In the genomic region with DNA sequence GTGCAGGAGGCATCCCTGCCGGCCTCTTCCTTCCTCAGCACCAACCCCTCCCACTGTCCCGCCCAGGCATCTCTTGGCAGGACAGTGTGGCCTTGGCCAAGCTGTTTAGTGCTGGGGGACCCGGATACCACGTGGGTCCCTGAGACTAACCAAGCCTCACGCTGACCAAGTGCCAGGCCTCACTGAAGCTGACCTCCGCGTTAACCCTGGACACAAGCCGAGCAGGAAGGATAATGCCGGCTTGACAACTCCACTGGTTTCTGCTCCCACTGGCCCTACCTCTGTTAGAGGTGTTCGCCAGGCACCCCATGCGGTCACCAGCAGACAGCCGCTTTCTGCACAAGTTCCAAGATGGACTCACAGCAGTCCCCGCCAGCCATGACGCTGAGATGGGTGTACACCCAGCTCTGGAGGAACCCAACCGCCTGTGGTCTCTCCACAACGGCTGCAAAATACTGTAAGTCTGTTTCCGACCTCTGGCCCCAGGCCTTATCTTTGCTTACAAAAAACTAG, we compare ENCODE assay signal across 25 cellular contexts. TPM values are rescaled to one million over a fixed set of nuclear protein-coding genes. Genes with fewer than 3 reads are reported as not detected.
DNase-seq lines count a peak whose midpoint lies in the region; ATAC-seq and TF ChIP-seq lines count a peak whose summit lies in the region.
"Had no signal": no experiment of that assay in that cellular context is flagged by ENCODE, and none has a peak within 500 bp of the region (broad histone marks: within the 10 kb centered on the region; RNA-seq: fewer than 3 reads in every experiment).

No MANE protein-coding gene starts in this region.

- no peak overlapping the region for H3K4ac ChIP-seq in neuronal stem cell (ENCODE audit: low read length)

- H3K36me3 ChIP-seq in heart left ventricle (no peaks in the 10 kb centered on the region), left ventricle myocardium inferior (no peaks in the 10 kb centered on the region), neuronal stem cell (replicated peaks in 1 of 2; ENCODE audit: control insufficient read depth in 2 of 2, insufficient read depth in 2 of 2, low read length in 2 of 2) (peaks cover 18 to 37% of the 10 kb centered on the region in 2 donors)

- intact Hi-C loops in heart left ventricle (cut with DNase I) (no loop called here), left ventricle myocardium inferior (cut with micrococcal nuclease) (no loop called here), left ventricle myocardium superior (cut with micrococcal nuclease) (no loop called here)

- no peak overlapping the region for H4K91ac ChIP-seq in neuronal stem cell (ENCODE audit: low read depth, low read length, poor library complexity)

- H2BK5ac ChIP-seq in neuronal stem cell (ENCODE audit: low read length): peak overlapping the region; percentile 0

- H3K79me1 ChIP-seq in neuronal stem cell (ENCODE audit: low read depth, low read length): peaks cover 6% of the 10 kb centered on the region

- H3K14ac ChIP-seq in neuronal stem cell (ENCODE audit: low read length): no peak overlapping the region

- H3K4me1 ChIP-seq in heart left ventricle: no peaks in the 10 kb centered on the region
- no peaks in the 10 kb centered on the region for H3K4me1 ChIP-seq in left ventricle myocardium inferior
- no peaks in the 10 kb centered on the region for H3K4me1 ChIP-seq in neuronal stem cell (ENCODE audit: control insufficient read depth in 2 of 2, insufficient read depth in 1 of 2, low read depth in 1 of 2, low read length in 2 of 2)
- H3K4me1 ChIP-seq: stomach had no signal

- no peak overlapping the region for H2BK12ac ChIP-seq in neuronal stem cell (ENCODE audit: low read length)

- H3K4me3 ChIP-seq in heart left ventricle: no peak overlapping the region
- no peak overlapping the region for H3K4me3 ChIP-seq in left ventricle myocardium inferior
- no peak overlapping the region for H3K4me3 ChIP-seq in neuronal stem cell (ENCODE audit: low read length in 2 of 2)
- H3K4me3 ChIP-seq: stomach had no signal

- no peak overlapping the region for H3K27ac ChIP-seq in heart left ventricle
- H3K27ac ChIP-seq in left ventricle myocardium inferior (replicated peaks): no peak overlapping the region
- no peak overlapping the region for H3K27ac ChIP-seq in neuronal stem cell (replicated peaks; ENCODE audit: low read length)
- H3K27ac ChIP-seq: stomach had no signal

- H3K4me2 ChIP-seq in neuronal stem cell (ENCODE audit: insufficient read depth, low read length, poor library complexity, severe bottlenecking): no peak overlapping the region

- DNase-seq in heart left ventricle (no peak), left ventricle myocardium inferior (no peak), left ventricle myocardium superior (no peak), neuronal stem cell (ENCODE audit: low spot score) (no peak), NCI-H345 (lab: John Stamatoyannopoulos, UW) (no peak), kidney glomerular epithelial cell (lab: John Stamatoyannopoulos, UW) (no peak), NCI-H345 treated with DMSO at 0.1 percent for 48 hours (lab: John Stamatoyannopoulos, UW; ENCODE audit: unreplicated experiment) (no peak)
- DNase-seq: activated CD4-positive, alpha-beta T cell treated with anti-CD3 and anti-CD28 coated beads for 4 hours; activated naive CD4-positive, alpha-beta T cell treated with anti-CD3 and anti-CD28 coated beads, Interleukin-2, amount 10 ng/mL, durations not matched to agents 7 days and 5 days; activated T-cell treated with anti-CD3 and anti-CD28 coated beads, Interleukin-2, amount 50 U/mL, for 48 hours; caudate nucleus; dermis blood vessel endothelial cell; H7; KG1; NCI-H187; NCI-H2227 treated with DMSO at 0.1 percent for 48 hours; occipital lobe; retina; SHP77; stomach; T-cell; trophoblast cell had no signal

- no peak for TF ChIP-seq POLR2A in heart left ventricle (IDR thresholded peaks at IDR 0.05)
- TF ChIP-seq POLR2A in GM18505 (IDR thresholded peaks at IDR 0.05; ENCODE audit: borderline replicate concordance, extremely low read depth, insufficient read depth, insufficient read length): no peak

- H3K9me3 ChIP-seq in heart left ventricle: no peaks in the 10 kb centered on the region
- no peaks in the 10 kb centered on the region for H3K9me3 ChIP-seq in left ventricle myocardium inferior (replicated peaks)
- H3K9me3 ChIP-seq in neuronal stem cell (replicated peaks in 1 of 2; ENCODE audit: control insufficient read depth in 2 of 2, insufficient read depth in 1 of 2, low read depth in 1 of 2, low read length in 2 of 2): peaks cover 5 to 6% of the 10 kb centered on the region in 2 donors
- H3K9me3 ChIP-seq: stomach had no signal

- TF ChIP-seq CTCF in heart left ventricle (IDR thresholded peaks at IDR 0.05) (no peak), left ventricle myocardium inferior (IDR thresholded peaks at IDR 0.05; ENCODE audit: borderline replicate concordance) (no peak)

- 69 to 82% (median 77%) methylated on average over 13 to 17 of the region's 17 CpGs for WGBS in heart left ventricle, 4 donors
- no CpG with 5 or more reads among the region's 17 CpGs for WGBS in neuronal stem cell (ENCODE audit: extremely low coverage in 2 of 2, insufficient read length in 2 of 2, insufficient replicate concordance in 1 of 2), 2 donors

- H2AFZ ChIP-seq in neuronal stem cell (ENCODE audit: low read length): no peak overlapping the region

- peak overlapping the region; percentile 7 for H3K18ac ChIP-seq in neuronal stem cell (ENCODE audit: low read length)

- H4K8ac ChIP-seq in neuronal stem cell (ENCODE audit: low read depth, low read length): peak overlapping the region; percentile 52

- H3K9ac ChIP-seq in neuronal stem cell (ENCODE audit: low read depth, low read length, poor library complexity): no peak overlapping the region

- ATAC-seq in heart left ventricle (peak; percentile 42 to 87 (median 63)), left ventricle myocardium superior (peak; percentile 46), GM18505 (IDR thresholded peaks at IDR 0.05; ENCODE audit: unreplicated experiment) (no peak)
- ATAC-seq: T-cell had no signal

- H2BK120ac ChIP-seq in neuronal stem cell (ENCODE audit: low read depth, low read length): no peak overlapping the region

- H2BK15ac ChIP-seq in neuronal stem cell (ENCODE audit: low read length): no peak overlapping the region

- H3K23ac ChIP-seq in neuronal stem cell (ENCODE audit: low read depth, low read length, poor library complexity): no peak overlapping the region

- H2AK5ac ChIP-seq in neuronal stem cell (ENCODE audit: low read depth, low read length): no peak overlapping the region

- no peaks in the 10 kb centered on the region for H3K27me3 ChIP-seq in heart left ventricle
- H3K27me3 ChIP-seq in left ventricle myocardium inferior (ENCODE audit: low read depth): peaks cover 4% of the 10 kb centered on the region
- no peaks in the 10 kb centered on the region for H3K27me3 ChIP-seq in neuronal stem cell (ENCODE audit: control insufficient read depth in 3 of 3, insufficient read depth in 3 of 3, low read depth in 1 of 3, low read length in 3 of 3)
- H3K27me3 ChIP-seq: stomach had no signal

RNA-seq across cellular contexts. Expression of a gene that starts 12.4 kb away (rescaled TPM):
- total RNA-seq in heart left ventricle (under 1 TPM in 7 of 9 donors, not detected in 2; 0.36 to 1.00 (median 0.61) TPM), left ventricle myocardium inferior (1.6 TPM), left ventricle myocardium superior (0.94 TPM)
- polyA plus RNA-seq in heart left ventricle: 1 to 10 TPM; 1.3 to 3.5 TPM
- polyA plus RNA-seq in neuronal stem cell (2013, experiment 1 of 2): 10.2 TPM
- polyA plus RNA-seq in neuronal stem cell (2013, experiment 2 of 2): 10.0 TPM
- total RNA-seq: activated CD8-positive, alpha-beta memory T cell treated with anti-CD3 and anti-CD28 coated beads for 36 hours; myocyte had no signal

RNA-seq across cellular contexts. Expression of a gene that starts 54.5 kb away (rescaled TPM):
- total RNA-seq in heart left ventricle (100 to 1,000 TPM in 5 of 9 donors, 10 to 100 TPM in 4; 77.5 to 214 (median 101) TPM), left ventricle myocardium inferior (96.1 TPM), left ventricle myocardium superior (98.6 TPM)
- polyA plus RNA-seq in heart left ventricle: 10 to 100 TPM; 41.4 to 96.1 TPM
- 43.5 TPM for polyA plus RNA-seq in neuronal stem cell (2013, experiment 1 of 2)
- 44.0 TPM for polyA plus RNA-seq in neuronal stem cell (2013, experiment 2 of 2)
